Comparison of ENCODE assay signal across 1 cellular context in genomic region chr12:93122569-93123091, GRCh38.
A peak's percentile ranks its signal among the peaks of the same experiment; 100 is the strongest.
TF ChIP-seq lines count a peak whose summit lies in the region.

No MANE protein-coding gene starts in this region.

TF ChIP-seq in HepG2, 621 proteins besides CTCF, POLR2A, EP300 and RAD21 (continued from another document):
- TF ChIP-seq TAF1 (CRISPR knock-in tag; IDR thresholded peaks at IDR 0.05) (peak; percentile 57), ZNF652 (CRISPR knock-in tag; IDR thresholded peaks at IDR 0.05; ENCODE audit: borderline replicate concordance, low read depth) (no peak), CHD2 (IDR thresholded peaks at IDR 0.05; ENCODE audit: low read depth, low read length) (no peak), ZNF83 (CRISPR knock-in tag; IDR thresholded peaks at IDR 0.05; ENCODE audit: borderline replicate concordance) (no peak), ZNF503 (CRISPR knock-in tag; IDR thresholded peaks at IDR 0.05) (no peak), HDAC6 (IDR thresholded peaks at IDR 0.05; ENCODE audit: low read depth, low read length) (no peak), FUBP1 (CRISPR knock-in tag; IDR thresholded peaks at IDR 0.05; ENCODE audit: borderline replicate concordance) (no peak), ETS1 (CRISPR knock-in tag; IDR thresholded peaks at IDR 0.05) (no peak), MLLT10 (CRISPR knock-in tag; IDR thresholded peaks at IDR 0.05) (no peak), EED (CRISPR knock-in tag; IDR thresholded peaks at IDR 0.05) (no peak), BRCA1 (CRISPR knock-in tag; IDR thresholded peaks at IDR 0.05) (no peak), ARNT2 (CRISPR knock-in tag; IDR thresholded peaks at IDR 0.05; ENCODE audit: low read depth) (no peak), ZBTB39 (CRISPR knock-in tag; IDR thresholded peaks at IDR 0.05) (no peak), SNAPC2 (CRISPR knock-in tag; IDR thresholded peaks at IDR 0.05) (no peak), ATF1 (CRISPR knock-in tag; IDR thresholded peaks at IDR 0.05) (no peak; the same call in 1 of the 2 replicates), ZSCAN31 (CRISPR knock-in tag; IDR thresholded peaks at IDR 0.05; ENCODE audit: low read depth) (no peak), ZNF781 (CRISPR knock-in tag; IDR thresholded peaks at IDR 0.05; ENCODE audit: borderline replicate concordance, not compliant biosample characterization) (no peak), ZHX2 (IDR thresholded peaks at IDR 0.05; ENCODE audit: low read depth) (no peak), ZHX2 (CRISPR knock-in tag; IDR thresholded peaks at IDR 0.05; ENCODE audit: borderline replicate concordance) (no peak), NR1H2 (CRISPR knock-in tag; IDR thresholded peaks at IDR 0.05; ENCODE audit: borderline replicate concordance, low read depth) (no peak), MYPOP (CRISPR knock-in tag; IDR thresholded peaks at IDR 0.05) (peak; percentile 64; the same call in 1 of the 2 replicates), YEATS2 (CRISPR knock-in tag; IDR thresholded peaks at IDR 0.05; ENCODE audit: borderline replicate concordance) (no peak), CEBPG (CRISPR knock-in tag; IDR thresholded peaks at IDR 0.05) (peak; percentile 83), TP53 (CRISPR knock-in tag; conservative IDR thresholded peaks at IDR 0.05) (no peak), RCOR2 (CRISPR knock-in tag; IDR thresholded peaks at IDR 0.05) (0 out of 2 replicates have a peak, but pooled peaks have one; percentile 35), NKX3-1 (CRISPR knock-in tag; IDR thresholded peaks at IDR 0.05) (no peak)
